Comparison of ENCODE assay signal across 26 cellular contexts in the genomic region with DNA sequence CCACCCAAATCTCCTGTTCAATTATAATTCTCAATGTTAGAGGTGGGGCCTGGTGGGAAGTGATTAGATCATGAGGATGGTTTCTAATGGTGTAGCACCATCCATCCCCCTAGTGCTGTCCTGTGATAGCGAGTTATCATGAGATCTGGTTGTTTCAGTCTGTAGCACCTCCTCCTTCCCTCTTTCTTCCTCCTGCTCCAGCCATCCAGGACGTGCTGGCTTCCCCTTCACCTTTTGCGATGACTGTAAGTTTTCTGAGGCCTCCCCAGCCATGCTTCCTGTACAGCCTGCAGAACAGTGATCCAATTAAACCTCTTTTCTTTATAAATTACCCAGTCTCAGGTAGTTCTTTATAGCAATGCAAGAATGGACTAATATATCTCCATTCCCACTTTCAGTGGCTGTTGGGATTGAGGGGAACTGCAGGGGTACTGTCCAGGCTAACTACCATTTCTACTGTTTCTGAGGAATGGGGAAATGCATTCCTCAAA. TPM values are rescaled to one million over a fixed set of nuclear protein-coding genes. Genes with fewer than 3 reads are reported as not detected.
DNase-seq lines count a peak whose midpoint lies in the region; ATAC-seq and TF ChIP-seq lines count a peak whose summit lies in the region.
"Had no signal": no experiment of that assay in that cellular context is flagged by ENCODE, and none has a peak within 500 bp of the region (broad histone marks: within the 10 kb centered on the region; RNA-seq: fewer than 3 reads in every experiment).

No MANE protein-coding gene starts in this region.

- H3K27me3 ChIP-seq in PC-3 (ENCODE audit: low read length) (no peaks in the 10 kb centered on the region), mesenchymal stem cell (ENCODE audit: control insufficient read depth in 1 of 2, insufficient read depth in 1 of 2, low read length in 2 of 2) (no peaks in the 10 kb centered on the region)
- H3K27me3 ChIP-seq: neutrophil, transverse colon had no signal

- DNase-seq in Caki2 (ENCODE audit: low read depth), result peak; percentile 40
- no peak for DNase-seq in PC-3
- no peak for DNase-seq in chondrocyte (ENCODE audit: low spot score)
- no peak for DNase-seq in mesenchymal stem cell
- no peak for DNase-seq in GM20000 (ENCODE audit: low spot score)
- DNase-seq in NCI-H187 (lab: John Stamatoyannopoulos, UW), result no peak
- DNase-seq in COLO829 (ENCODE audit: low spot score), result no peak
- DNase-seq in LoVo (ENCODE audit: low spot score), result no peak
- DNase-seq: activated CD8-positive, alpha-beta memory T cell treated with anti-CD3 and anti-CD28 coated beads, Interleukin-2, amount 50 U/mL, for 48 hours; activated CD8-positive, alpha-beta T cell treated with anti-CD3 and anti-CD28 coated beads for 36 hours; amygdala; KG1; left ventricle myocardium superior; MM.1S; NCI-H2081; SHP77 treated with DMSO at 0.1 percent for 48 hours; stimulated activated CD4-positive, alpha-beta T cell treated with anti-CD3 and anti-CD28 coated beads, Interleukin-12 subunit alpha, Interleukin-12 subunit beta, amount 100 ng/mL, for 4 hours; stimulated activated CD4-positive, alpha-beta T cell treated with anti-CD3 and anti-CD28 coated beads, Interleukin-4, amount 100 ng/mL, for 1 hour; transverse colon had no signal

- no peak overlapping the region for H2AK5ac ChIP-seq in mesenchymal stem cell (ENCODE audit: low read length, severe bottlenecking)

- peaks cover 55% of the 10 kb centered on the region for H3K4me1 Mint-ChIP-seq in chondrocyte (ENCODE audit: low read depth)

- ATAC-seq in PC-3, result no peak
- ATAC-seq: activated CD8-positive, alpha-beta T cell treated with anti-CD3 and anti-CD28 coated beads for 36 hours; activated naive CD4-positive, alpha-beta T cell treated with anti-CD3 and anti-CD28 coated beads, Interleukin-2, amount 50 U/mL, for 72 hours; left ventricle myocardium superior; sciatic nerve had no signal

- H3K79me1 ChIP-seq in mesenchymal stem cell (replicated peaks; ENCODE audit: low read length, poor library complexity, severe bottlenecking), result peaks cover 9% of the 10 kb centered on the region

- no peak overlapping the region for H3K4me2 ChIP-seq in PC-3 (ENCODE audit: low read length)
- H3K4me2 ChIP-seq in mesenchymal stem cell (ENCODE audit: low read length, poor library complexity, severe bottlenecking), result no peak overlapping the region

- H3K9me3 ChIP-seq in PC-3 (ENCODE audit: low read length) (no peaks in the 10 kb centered on the region), mesenchymal stem cell (ENCODE audit: control insufficient read depth, low read length) (no peaks in the 10 kb centered on the region)
- H3K9me3 ChIP-seq: neutrophil, transverse colon had no signal

- H3K4me1 ChIP-seq in PC-3 (ENCODE audit: insufficient read depth, low read length), result peaks cover 63% of the 10 kb centered on the region
- peaks cover 5% of the 10 kb centered on the region for H3K4me1 ChIP-seq in mesenchymal stem cell (ENCODE audit: control insufficient read depth, insufficient read depth, low read depth, low read length)

- peaks cover 70% of the 10 kb centered on the region for H3K79me2 ChIP-seq in PC-3 (ENCODE audit: low read length)

- no peak overlapping the region for H3K4ac ChIP-seq in mesenchymal stem cell (ENCODE audit: low read depth in 1 of 2, low read length in 2 of 2)

- H3K4me3 Mint-ChIP-seq in chondrocyte (ENCODE audit: unreplicated experiment), result no peak overlapping the region
- H3K4me3 Mint-ChIP-seq: activated CD8-positive, alpha-beta T cell treated with anti-CD3 and anti-CD28 coated beads for 36 hours; activated T-helper 1 cell treated with anti-CD3 and anti-CD28 coated beads, Interleukin-12 subunit alpha, Interleukin-12 subunit beta, Interleukin-2, Interleukin-4 antibody, amounts not matched to agents 30 ng/mL and 10 ng/mL and 1 ng/mL, durations not matched to agents 14 hours and 24 hours and 36 hours; mesothelial cell of epicardium; T-helper 2 cell treated with Interferon-gamma antibody and Interleukin-4, amounts not matched to agents 5 μg/mL and 100 μg/mL, for 36 hours had no signal

- no peak overlapping the region for H2BK120ac ChIP-seq in mesenchymal stem cell (ENCODE audit: low read depth, low read length)

- H3K4me3 ChIP-seq in PC-3 (ENCODE audit: low read length) (no peak overlapping the region), mesenchymal stem cell (ENCODE audit: insufficient read depth in 1 of 2, low read depth in 1 of 2, low read length in 2 of 2) (no peak overlapping the region)
- H3K4me3 ChIP-seq: transverse colon had no signal

- H3F3A ChIP-seq in PC-3 (ENCODE audit: low read length, unreplicated experiment), result peaks cover 8% of the 10 kb centered on the region

- peak overlapping the region; percentile 67 for H3K27ac Mint-ChIP-seq in chondrocyte (ENCODE audit: unreplicated experiment)
- H3K27ac Mint-ChIP-seq: activated CD8-positive, alpha-beta T cell treated with anti-CD3 and anti-CD28 coated beads for 36 hours; activated naive CD4-positive, alpha-beta T cell treated with anti-CD3 and anti-CD28 coated beads, Interleukin-2, amount 50 U/mL, for 72 hours; activated T-helper 1 cell treated with anti-CD3 and anti-CD28 coated beads, Interleukin-12 subunit alpha, Interleukin-12 subunit beta, Interleukin-2, Interleukin-4 antibody, amounts not matched to agents 30 ng/mL and 10 ng/mL and 1 ng/mL, durations not matched to agents 14 hours and 24 hours and 36 hours; mesothelial cell of epicardium; progenitor cell of endocrine pancreas; T-helper 2 cell treated with Interferon-gamma antibody and Interleukin-4, amounts not matched to agents 5 μg/mL and 100 μg/mL, for 36 hours had no signal

- H3K36me3 ChIP-seq in PC-3 (ENCODE audit: low read depth, low read length), result no peaks in the 10 kb centered on the region
- H3K36me3 ChIP-seq in mesenchymal stem cell (ENCODE audit: control insufficient read depth in 1 of 2, insufficient read depth in 2 of 2, low read depth in 1 of 2, low read length in 2 of 2), result no peaks in the 10 kb centered on the region
- H3K36me3 ChIP-seq: neutrophil, transverse colon had no signal

- no peaks in the 10 kb centered on the region for H3K36me3 Mint-ChIP-seq in chondrocyte (ENCODE audit: low read depth)
- H3K36me3 Mint-ChIP-seq: activated naive CD4-positive, alpha-beta T cell treated with anti-CD3 and anti-CD28 coated beads, Interleukin-2, amount 50 U/mL, for 72 hours; mesothelial cell of epicardium had no signal

- H3K27ac ChIP-seq in PC-3 (ENCODE audit: low read length), result peak overlapping the region; percentile 95
- peak overlapping the region; percentile 27 for H3K27ac ChIP-seq in mesenchymal stem cell (ENCODE audit: low read length, poor library complexity, severe bottlenecking)
- H3K27ac ChIP-seq: neutrophil, transverse colon had no signal

- H3K9ac ChIP-seq in PC-3 (ENCODE audit: low read length) (no peak overlapping the region; the same call in 1 of the 2 replicates), mesenchymal stem cell (ENCODE audit: low read length) (no peak overlapping the region)

- peak overlapping the region in 1 of 2 experiments; percentile 54 for H3K18ac ChIP-seq in mesenchymal stem cell (ENCODE audit: low read depth in 1 of 2, low read length in 2 of 2)

- H3K23ac ChIP-seq in mesenchymal stem cell (ENCODE audit: low read length in 2 of 2), result no peak overlapping the region

- H4K91ac ChIP-seq in mesenchymal stem cell (ENCODE audit: low read length), result no peak overlapping the region

- no peak overlapping the region for H2AFZ ChIP-seq in PC-3 (ENCODE audit: low read length)
- no peak overlapping the region for H2AFZ ChIP-seq in mesenchymal stem cell (ENCODE audit: low read depth, low read length)

- intact Hi-C loops in PC-3 (cut with micrococcal nuclease), result no loop called here

- no peak overlapping the region for H4K8ac ChIP-seq in mesenchymal stem cell (ENCODE audit: low read length)

- WGBS in mesenchymal stem cell, result 61% methylated on average over 3 of the region's 3 CpGs

- no peak overlapping the region for H2BK15ac ChIP-seq in mesenchymal stem cell (ENCODE audit: low read depth, poor library complexity, severe bottlenecking)

- H3K9me2 ChIP-seq in PC-3 (replicated peaks; ENCODE audit: low read length), result no peaks in the 10 kb centered on the region

- peak overlapping the region in 1 of 2 experiments; percentile 56 for H2BK12ac ChIP-seq in mesenchymal stem cell (ENCODE audit: low read length in 2 of 2)

- no peak overlapping the region for H2BK5ac ChIP-seq in mesenchymal stem cell (ENCODE audit: low read depth, low read length, poor library complexity, severe bottlenecking)

- H3K9me3 Mint-ChIP-seq in chondrocyte (ENCODE audit: low read depth), result no peaks in the 10 kb centered on the region
- H3K9me3 Mint-ChIP-seq: activated CD8-positive, alpha-beta T cell treated with anti-CD3 and anti-CD28 coated beads for 36 hours; activated naive CD4-positive, alpha-beta T cell treated with anti-CD3 and anti-CD28 coated beads, Interleukin-2, amount 50 U/mL, for 72 hours; activated T-helper 1 cell treated with anti-CD3 and anti-CD28 coated beads, Interleukin-12 subunit alpha, Interleukin-12 subunit beta, Interleukin-2, Interleukin-4 antibody, amounts not matched to agents 30 ng/mL and 10 ng/mL and 1 ng/mL, durations not matched to agents 14 hours and 24 hours and 36 hours; mesothelial cell of epicardium; T-helper 2 cell treated with Interferon-gamma antibody and Interleukin-4, amounts not matched to agents 5 μg/mL and 100 μg/mL, for 36 hours had no signal

- no peaks in the 10 kb centered on the region for H4K20me1 ChIP-seq in PC-3 (ENCODE audit: low read length)

- no peaks in the 10 kb centered on the region for H3K27me3 Mint-ChIP-seq in chondrocyte (ENCODE audit: low read depth)
- H3K27me3 Mint-ChIP-seq: progenitor cell of endocrine pancreas had no signal

- no peak overlapping the region for H3K14ac ChIP-seq in mesenchymal stem cell (ENCODE audit: low read length in 2 of 2)

- POLR2A ChIA-PET in PC-3 (lab: Charles Lee; ENCODE audit: unreplicated experiment), result no interaction called here

- in situ Hi-C loops in Caki2 (cut with HindIII; ENCODE audit: low pct_unique_long_range_greater_than_20kb, low sequenced_read_pairs), result no loop called here

- CTCF ChIA-PET in PC-3 (lab: Charles Lee), result no interaction called here

- TF ChIP-seq CTCF in PC-3 (conservative IDR thresholded peaks at IDR 0.05; ENCODE audit: low read depth, low read length) (no peak), chondrocyte (IDR thresholded peaks at IDR 0.05) (no peak), GM20000 (IDR thresholded peaks at IDR 0.05; ENCODE audit: extremely low read depth, missing control alignments) (no peak)

- no TSS peak for BruUV-seq in PC-3 (replicated peaks; lab: Mats Ljungman, UMichigan)

RNA-seq across cellular contexts. Expression of a gene that starts 19.2 kb away (rescaled TPM):
- 11.4 and 40.2 TPM in 2 replicates for total RNA-seq in Caki2 (2014; rRNA removed; shearing (Covaris generic); ENCODE audit: low replicate concordance)
- total RNA-seq in PC-3 (2014; rRNA removed) (29.9 and 32.4 TPM in 2 replicates), chondrocyte (38.3 to 65.8 TPM (median 57.8 TPM) in 3 replicates)
- polyA plus RNA-seq in mesenchymal stem cell (2013, experiment 1 of 2), result 22.1 TPM
- 21.5 TPM for polyA plus RNA-seq in mesenchymal stem cell (2013, experiment 2 of 2)
